In the genomic region with DNA sequence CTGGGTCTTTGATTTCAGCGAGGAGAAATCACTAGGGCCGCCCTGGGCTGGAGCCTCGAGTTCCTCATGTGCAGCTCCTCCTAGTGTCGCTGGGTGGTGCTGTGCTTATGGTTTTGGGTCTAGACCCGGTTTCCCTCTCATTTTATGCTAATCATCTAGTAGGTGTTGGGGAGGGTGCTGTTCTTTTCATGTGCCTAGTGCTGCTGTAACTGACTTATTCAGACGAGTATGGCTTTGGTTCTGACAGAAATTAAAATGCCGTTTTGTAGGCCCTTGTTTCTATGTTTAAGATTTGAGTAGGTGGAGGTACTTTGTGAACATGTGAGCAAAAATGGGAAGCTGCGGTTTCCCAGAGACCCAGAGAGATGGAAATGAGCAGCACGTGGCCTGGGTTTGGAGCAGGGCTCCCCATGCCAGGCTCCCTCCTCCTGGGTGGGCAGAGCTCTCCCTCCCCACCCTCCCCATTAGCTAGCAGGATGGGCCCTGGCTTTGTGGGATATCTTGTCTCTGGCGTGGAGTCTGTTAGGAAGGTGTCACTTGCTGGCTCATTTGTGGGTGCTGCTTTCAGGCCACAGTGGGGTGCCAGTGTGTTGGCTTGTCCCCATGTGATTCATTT, we compare ENCODE assay signal across 8 cellular contexts.
A peak's percentile ranks its signal among the peaks of the same experiment; 100 is the strongest.
DNase-seq lines count a peak whose midpoint lies in the region; ATAC-seq and TF ChIP-seq lines count a peak whose summit lies in the region.

No MANE protein-coding gene starts in this region.

- peak; percentile 91 for TF ChIP-seq CTCF in fibroblast of pulmonary artery (IDR thresholded peaks at IDR 0.05; ENCODE audit: low read length, missing control alignments)
- peak; percentile 83 for TF ChIP-seq CTCF in neutrophil (IDR thresholded peaks at IDR 0.05)

- 22 to 23% methylated on average over 10 of the region's 10 CpGs for WGBS in aorta, 2 donors

- H3K9me3 ChIP-seq in neutrophil (no peaks in the 10 kb centered on the region), aorta (ENCODE audit: control insufficient read depth, low read length) (no peaks in the 10 kb centered on the region)

- H3K27me3 ChIP-seq in neutrophil (no peaks in the 10 kb centered on the region), aorta (ENCODE audit: control insufficient read depth in 1 of 2, insufficient read depth in 2 of 2, low read length in 1 of 2) (no peaks in the 10 kb centered on the region)

- H3K4me1 ChIP-seq in neutrophil (ENCODE audit: control insufficient read depth in 1 of 2, insufficient read depth in 1 of 2, low read depth in 1 of 2, low read length in 1 of 2): peaks cover 7 to 8% of the 10 kb centered on the region in 2 experiments
- H3K4me1 ChIP-seq in aorta (ENCODE audit: control insufficient read depth in 1 of 2, insufficient read depth in 2 of 2, low read length in 2 of 2): no peaks in the 10 kb centered on the region

- intact Hi-C loops in aorta (cut with DNase I): loop anchor here (2.0 to 10.0 kb wide), 5 partner anchors 73 to 649 kb away; a partner anchor contains a TSS

- peaks cover 31% of the 10 kb centered on the region for H3K36me3 ChIP-seq in neutrophil
- no peaks in the 10 kb centered on the region for H3K36me3 ChIP-seq in aorta (ENCODE audit: control insufficient read depth in 1 of 2, insufficient read depth in 2 of 2, low read length in 1 of 2)

- peak; percentile 87 for DNase-seq in DMS53 treated with DMSO at 0.1 percent for 48 hours (lab: John Stamatoyannopoulos, UW; ENCODE audit: unreplicated experiment)
- peak; percentile 42 for DNase-seq in HK-2 (ENCODE audit: unreplicated experiment)
- DNase-seq in NOMO-1 (lab: John Stamatoyannopoulos, UW; ENCODE audit: unreplicated experiment in 2 of 2): peak; percentile 81 to 84
- peak; percentile 66 to 69 for DNase-seq in activated T-cell treated with anti-CD3 and anti-CD28 coated beads, Interleukin-2, amount 50 U/mL, for 48 hours
- DNase-seq in fibroblast of pulmonary artery (ENCODE audit: low read depth): peak; percentile 76
- peak; percentile 72 to 78 for DNase-seq in aorta

- H3K27ac ChIP-seq in neutrophil (peak overlapping the region; percentile 71), aorta (ENCODE audit: low read depth in 1 of 2, low read length in 2 of 2) (no peak overlapping the region)

- H3K4me3 ChIP-seq in fibroblast of pulmonary artery (replicated peaks; ENCODE audit: low read depth, low read length) (no peak overlapping the region), neutrophil (ENCODE audit: low read depth in 1 of 2, low read length in 1 of 2) (peak overlapping the region; percentile 9 to 38), aorta (ENCODE audit: low read length in 2 of 2) (no peak overlapping the region)

- peak; percentile 74 for ATAC-seq in GM21381 (IDR thresholded peaks at IDR 0.05; ENCODE audit: unreplicated experiment)
- ATAC-seq in aorta (ENCODE audit: low FRiP score): peak; percentile 84

Comparison
In these comparisons a context has a peak if more than half of its experiments do, and no peak if none do; other contexts are left out.
1. H3K4me3 ChIP-seq: peak in neutrophil (2 of 2); none in fibroblast of pulmonary artery (single experiment) and aorta (0 of 2).
2. Peak in every context shown above with its lines, with median percentiles within 50 percentile points of each other: DNase-seq.